1 cellular context compared by ENCODE assay signal in genomic region chr17:29109477-29110371, GRCh38.
TF ChIP-seq lines count a peak whose summit lies in the region.

No MANE protein-coding gene starts in this region.

TF ChIP-seq in GM23338, 12 proteins besides CTCF, POLR2A, EP300 and RAD21 (continued from another document):
- no peak for TF ChIP-seq ZNF462 (CRISPR knock-in tag; IDR thresholded peaks at IDR 0.05)
